8 cellular contexts compared by ENCODE assay signal in the genomic region with DNA sequence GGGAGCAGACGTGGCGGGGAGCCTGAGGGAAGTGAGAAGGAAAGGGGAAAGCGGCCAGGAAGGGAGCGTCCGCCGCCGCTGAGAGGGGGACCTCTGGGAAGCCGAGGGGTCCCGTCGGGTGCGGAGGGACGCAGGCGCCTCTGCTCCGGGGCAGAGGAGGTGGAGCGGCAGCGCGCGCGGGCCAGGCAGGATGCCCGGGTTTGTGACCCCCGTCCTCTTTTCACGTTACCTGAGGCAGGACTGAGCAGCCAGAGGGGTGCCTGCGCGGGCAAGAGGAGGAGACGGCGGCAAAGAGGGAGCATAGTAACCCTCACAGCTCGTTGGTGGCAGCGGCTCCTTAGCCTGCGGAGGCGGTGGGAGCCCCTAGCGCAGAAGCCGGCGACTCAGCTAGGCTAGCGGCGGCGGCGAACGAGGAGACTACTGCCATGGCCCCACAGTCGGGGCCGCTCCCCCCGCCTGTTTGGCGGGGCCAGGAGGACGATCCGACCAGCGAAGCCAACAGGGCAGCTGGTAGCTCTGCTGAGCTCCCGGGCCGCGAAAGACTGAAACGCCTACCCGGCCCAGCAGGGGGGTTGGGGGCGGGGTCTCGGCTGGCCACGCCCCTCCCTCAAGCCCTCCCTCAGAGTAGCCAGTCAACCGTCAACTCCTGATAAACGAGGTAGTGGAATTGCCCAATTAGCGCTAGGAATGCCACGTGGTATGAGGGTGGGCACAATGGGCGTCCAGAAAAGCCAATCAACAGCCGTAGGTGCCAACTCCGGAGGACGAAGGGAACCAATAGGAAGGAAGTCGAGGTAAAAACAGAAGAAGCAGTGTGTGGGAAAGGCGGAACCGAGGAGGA. TPM values are rescaled to one million over a fixed set of nuclear protein-coding genes. Genes with fewer than 3 reads are reported as not detected.
DNase-seq lines count a peak whose midpoint lies in the region; ATAC-seq and TF ChIP-seq lines count a peak whose summit lies in the region.

A gene with protein sequence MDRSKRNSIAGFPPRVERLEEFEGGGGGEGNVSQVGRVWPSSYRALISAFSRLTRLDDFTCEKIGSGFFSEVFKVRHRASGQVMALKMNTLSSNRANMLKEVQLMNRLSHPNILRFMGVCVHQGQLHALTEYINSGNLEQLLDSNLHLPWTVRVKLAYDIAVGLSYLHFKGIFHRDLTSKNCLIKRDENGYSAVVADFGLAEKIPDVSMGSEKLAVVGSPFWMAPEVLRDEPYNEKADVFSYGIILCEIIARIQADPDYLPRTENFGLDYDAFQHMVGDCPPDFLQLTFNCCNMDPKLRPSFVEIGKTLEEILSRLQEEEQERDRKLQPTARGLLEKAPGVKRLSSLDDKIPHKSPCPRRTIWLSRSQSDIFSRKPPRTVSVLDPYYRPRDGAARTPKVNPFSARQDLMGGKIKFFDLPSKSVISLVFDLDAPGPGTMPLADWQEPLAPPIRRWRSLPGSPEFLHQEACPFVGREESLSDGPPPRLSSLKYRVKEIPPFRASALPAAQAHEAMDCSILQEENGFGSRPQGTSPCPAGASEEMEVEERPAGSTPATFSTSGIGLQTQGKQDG (minus strand): TSS at position 541 of the 841 bp plus-strand sequence. CDS start 33,378 bp downstream, outside the sequence.

- peaks cover 2% of the 10 kb centered on the region for H3K36me3 Mint-ChIP-seq in activated T-cell treated with anti-CD3 and anti-CD28 coated beads, Interleukin-2, amount 50 U/mL, for 24 hours (ENCODE audit: low read depth)

- intact Hi-C loops in esophagus squamous epithelium (cut with DNase I) = loop anchor here (5.0 kb wide), 1 partner anchor 479 kb away; a partner anchor contains a TSS

- H3K27ac ChIP-seq in esophagus squamous epithelium (peak within 1 kb of the TSS; percentile 89 to 92 (median 91)), muscle layer of colon (ENCODE audit: low read depth, low read length) (peak within 1 kb of the TSS; percentile 72)

- peak; percentile 98 for DNase-seq in DMS79 treated with DMSO at 0.1 percent for 48 hours (lab: John Stamatoyannopoulos, UW)
- DNase-seq in Jurkat, Clone E6-1 (ENCODE audit: low read depth, low spot score) = peak; percentile 100
- peak; percentile 94 for DNase-seq in OCI-M2 (lab: John Stamatoyannopoulos, UW; ENCODE audit: unreplicated experiment)
- peak; percentile 95 for DNase-seq in activated T-cell treated with anti-CD3 and anti-CD28 coated beads, Interleukin-2, amount 50 U/mL, for 24 hours
- peak; percentile 94 for DNase-seq in esophagus squamous epithelium (lab: John Stamatoyannopoulos, UW)
- peak; percentile 88 to 91 for DNase-seq in stimulated activated CD8-positive, alpha-beta memory T cell treated with anti-CD3 and anti-CD28 coated beads, Interleukin-7, amount 100 ng/mL, for 1 hour (ENCODE audit: low read depth in 2 of 2)

- WGBS in esophagus squamous epithelium, 2 donors = 0 to 1% methylated on average over 26 to 51 of the region's 64 CpGs

- H3K4me3 Mint-ChIP-seq in activated T-cell treated with anti-CD3 and anti-CD28 coated beads, Interleukin-2, amount 50 U/mL, for 24 hours = no peak within 1 kb of the TSS

- H3K27me3 ChIP-seq in esophagus squamous epithelium (no peaks in the 10 kb centered on the region), muscle layer of colon (ENCODE audit: control insufficient read depth in 1 of 2, insufficient read depth in 2 of 2, low read length in 2 of 2) (no peaks in the 10 kb centered on the region)

- peak; percentile 85 for ATAC-seq in GM21723 (IDR thresholded peaks at IDR 0.05; ENCODE audit: unreplicated experiment)

- H3K27ac Mint-ChIP-seq in activated T-cell treated with anti-CD3 and anti-CD28 coated beads, Interleukin-2, amount 50 U/mL, for 24 hours = no peak within 1 kb of the TSS

- peaks cover 9% of the 10 kb centered on the region for H3K4me1 Mint-ChIP-seq in activated T-cell treated with anti-CD3 and anti-CD28 coated beads, Interleukin-2, amount 50 U/mL, for 24 hours (ENCODE audit: low read depth)

- H3K4me1 ChIP-seq in esophagus squamous epithelium = peaks cover 0 to 46% (median 16%) of the 10 kb centered on the region in 3 donors
- H3K4me1 ChIP-seq in muscle layer of colon (ENCODE audit: insufficient read depth, low read length) = peaks cover 7% of the 10 kb centered on the region

- no peaks in the 10 kb centered on the region for H3K9me3 ChIP-seq in esophagus squamous epithelium
- H3K9me3 ChIP-seq in muscle layer of colon (ENCODE audit: low read length) = no peaks in the 10 kb centered on the region

- H3K27me3 Mint-ChIP-seq in activated T-cell treated with anti-CD3 and anti-CD28 coated beads, Interleukin-2, amount 50 U/mL, for 24 hours = no peaks in the 10 kb centered on the region

- H3K9me3 Mint-ChIP-seq in activated T-cell treated with anti-CD3 and anti-CD28 coated beads, Interleukin-2, amount 50 U/mL, for 24 hours = no peaks in the 10 kb centered on the region

- peak within 1 kb of the TSS; percentile 79 for H3K4me3 ChIP-seq in Jurkat, Clone E6-1 (ENCODE audit: low read length)
- H3K4me3 ChIP-seq in esophagus squamous epithelium (peak within 1 kb of the TSS; percentile 72 to 95 (median 85)), muscle layer of colon (ENCODE audit: low read depth in 1 of 2, low read length in 2 of 2) (peak within 1 kb of the TSS; percentile 85 to 86)

- peak within 1 kb of the TSS; percentile 65 for H3K9ac ChIP-seq in muscle layer of colon (ENCODE audit: low read length)

- peak in 2 of 4 donors; percentile 71 to 94 for TF ChIP-seq POLR2A in esophagus squamous epithelium (IDR thresholded peaks at IDR 0.05)

- H3K36me3 ChIP-seq in esophagus squamous epithelium (no peaks in the 10 kb centered on the region), muscle layer of colon (ENCODE audit: insufficient read depth, low read length) (no peaks in the 10 kb centered on the region)

- TF ChIP-seq CTCF in esophagus squamous epithelium (IDR thresholded peaks at IDR 0.05) = peak in 4 of 6 experiments; percentile 44 to 58 (median 54)

RNA-seq across cellular contexts. Expression of the gene that starts here (rescaled TPM):
- 5.0 TPM for polyA plus RNA-seq in Jurkat, Clone E6-1 (2012; ENCODE audit: insufficient read depth, insufficient read length)
- total RNA-seq in esophagus squamous epithelium = 1 to 10 TPM; 4.2 to 8.4 (median 5.9) TPM

Comparison
In these comparisons a context has a peak if more than half of its experiments do, and no peak if none do; other contexts are left out.
1. Peak in every context shown above with its lines: DNase-seq, ATAC-seq, H3K4me3 ChIP-seq and H3K27ac ChIP-seq.